In the genomic region with DNA sequence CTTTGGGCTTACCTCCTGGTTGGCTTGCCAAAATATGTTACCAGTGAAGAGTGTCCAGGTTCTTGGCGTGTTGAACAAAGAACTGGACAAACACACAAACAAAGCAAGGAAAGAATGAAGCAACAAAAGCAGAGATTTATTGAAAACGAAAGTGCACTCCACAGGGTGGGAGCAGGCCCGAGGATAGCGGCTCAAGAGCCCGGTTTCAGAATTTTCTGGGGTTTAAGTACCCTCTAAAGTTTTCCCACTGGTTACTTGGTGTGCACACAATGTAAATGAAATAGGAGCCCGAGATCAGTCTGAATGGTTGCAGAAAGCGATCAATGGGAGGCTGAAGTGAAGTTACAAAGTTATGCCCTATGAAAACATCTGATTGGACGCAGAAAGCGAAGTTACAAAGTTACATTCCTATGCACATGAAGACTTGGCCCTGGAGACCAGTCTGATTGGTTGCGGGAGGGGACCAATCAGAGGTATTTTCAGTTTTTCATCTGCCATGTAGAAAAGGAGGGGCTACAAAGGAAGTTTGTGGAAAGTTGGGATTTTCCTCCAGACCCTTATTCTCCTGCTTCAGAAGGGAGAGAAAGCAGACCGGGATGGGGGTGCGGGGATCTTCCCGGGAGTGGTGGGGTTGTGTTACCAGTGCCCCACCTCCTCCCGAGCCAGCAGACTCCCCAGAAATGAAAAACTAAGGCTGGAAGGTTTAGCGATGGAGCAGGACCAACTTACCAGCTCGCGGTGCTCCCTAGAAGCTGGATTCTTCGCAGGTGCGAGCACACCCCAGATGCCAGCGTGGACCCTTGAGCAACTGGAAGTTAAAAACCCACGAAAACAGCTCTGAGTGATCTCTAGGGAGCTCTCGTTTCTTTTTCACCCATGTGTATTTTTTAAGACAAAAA, we compare ENCODE assay signal across 8 cellular contexts. TPM values are rescaled to one million over a fixed set of nuclear protein-coding genes. Genes with fewer than 3 reads are reported as not detected.
DNase-seq lines count a peak whose midpoint lies in the region; ATAC-seq and TF ChIP-seq lines count a peak whose summit lies in the region.

Gene SLFN12 (minus strand): TSS at position 325 of the 899 bp plus-strand sequence. CDS start 9,472 bp downstream, outside the sequence.

- no peaks in the 10 kb centered on the region for H3K27me3 Mint-ChIP-seq in activated CD8-positive, alpha-beta memory T cell treated with anti-CD3 and anti-CD28 coated beads, Interleukin-2, amount 10 ng/mL, durations not matched to agents 7 days and 5 days

- no peak within 1 kb of the TSS for H3K4me3 ChIP-seq in Jurkat, Clone E6-1 (ENCODE audit: low read length)
- H3K4me3 ChIP-seq in epithelial cell of proximal tubule (ENCODE audit: low read depth, low read length): peak within 1 kb of the TSS; percentile 66
- peak within 1 kb of the TSS; percentile 75 to 90 for H3K4me3 ChIP-seq in muscle layer of duodenum (ENCODE audit: low read depth in 1 of 2, low read length in 2 of 2)
- H3K4me3 ChIP-seq in thymus (ENCODE audit: low read length): peak within 1 kb of the TSS; percentile 47

- peak; percentile 74 for DNase-seq in COLO829 (ENCODE audit: low spot score)
- DNase-seq in Jurkat, Clone E6-1 (ENCODE audit: low read depth, low spot score): peak; percentile 22
- peak; percentile 76 for DNase-seq in activated CD8-positive, alpha-beta memory T cell treated with anti-CD3 and anti-CD28 coated beads, Interleukin-2, amount 10 ng/mL, durations not matched to agents 7 days and 5 days
- peak; percentile 84 for DNase-seq in epithelial cell of proximal tubule (ENCODE audit: low read depth)
- DNase-seq in NCI-H1092 (lab: John Stamatoyannopoulos, UW): no peak

- ATAC-seq in GM21529 (IDR thresholded peaks at IDR 0.05; ENCODE audit: unreplicated experiment): peak; percentile 83
- peak; percentile 86 for ATAC-seq in activated CD8-positive, alpha-beta memory T cell treated with anti-CD3 and anti-CD28 coated beads, Interleukin-2, amount 10 ng/mL, durations not matched to agents 7 days and 5 days

- H3K4me1 ChIP-seq in muscle layer of duodenum (ENCODE audit: control insufficient read depth in 1 of 2, insufficient read depth in 2 of 2, low read length in 2 of 2) (peaks cover 7 to 22% of the 10 kb centered on the region in 2 donors), thymus (ENCODE audit: control insufficient read depth, insufficient read depth, low read length) (no peaks in the 10 kb centered on the region)

- H3K9me3 ChIP-seq in muscle layer of duodenum (ENCODE audit: control insufficient read depth in 1 of 2, low read length in 2 of 2): no peaks in the 10 kb centered on the region
- H3K9me3 ChIP-seq in thymus (ENCODE audit: control insufficient read depth): no peaks in the 10 kb centered on the region

- peak within 1 kb of the TSS; percentile 93 for H3K27ac ChIP-seq in muscle layer of duodenum (ENCODE audit: low read length)
- peak within 1 kb of the TSS; percentile 49 for H3K27ac ChIP-seq in thymus (ENCODE audit: low read depth)

- H3K9me3 Mint-ChIP-seq in activated CD8-positive, alpha-beta memory T cell treated with anti-CD3 and anti-CD28 coated beads, Interleukin-2, amount 10 ng/mL, durations not matched to agents 7 days and 5 days (ENCODE audit: low read depth): no peaks in the 10 kb centered on the region

- H3K4me3 Mint-ChIP-seq in activated CD8-positive, alpha-beta memory T cell treated with anti-CD3 and anti-CD28 coated beads, Interleukin-2, amount 10 ng/mL, durations not matched to agents 7 days and 5 days: peak within 1 kb of the TSS; percentile 92

- no peaks in the 10 kb centered on the region for H3K27me3 ChIP-seq in muscle layer of duodenum (ENCODE audit: low read depth, low read length)
- H3K27me3 ChIP-seq in thymus (ENCODE audit: control insufficient read depth, insufficient read depth): no peaks in the 10 kb centered on the region

- peaks cover 29% of the 10 kb centered on the region for H3K36me3 Mint-ChIP-seq in activated CD8-positive, alpha-beta memory T cell treated with anti-CD3 and anti-CD28 coated beads, Interleukin-2, amount 10 ng/mL, durations not matched to agents 7 days and 5 days

- 26% methylated on average over 22 of the region's 22 CpGs for WGBS in thymus

- no peak for TF ChIP-seq CTCF in epithelial cell of proximal tubule (conservative IDR thresholded peaks at IDR 0.05; ENCODE audit: low read depth, low read length)

- peak within 1 kb of the TSS; percentile 89 for H3K27ac Mint-ChIP-seq in activated CD8-positive, alpha-beta memory T cell treated with anti-CD3 and anti-CD28 coated beads, Interleukin-2, amount 10 ng/mL, durations not matched to agents 7 days and 5 days

- CTCF ChIA-PET in activated CD8-positive, alpha-beta memory T cell treated with anti-CD3 and anti-CD28 coated beads, Interleukin-2, amount 10 ng/mL, durations not matched to agents 7 days and 5 days (lab: Charles Lee): interaction anchor here (0.8 to 1.9 kb wide), 9 partner anchors 54 to 262 kb away, joined by 3 to 12 read pairs (median 3); partner anchors contain the start of gene SLFN11

- H3K36me3 ChIP-seq in muscle layer of duodenum (ENCODE audit: control insufficient read depth in 1 of 2, insufficient read depth in 2 of 2, low read length in 2 of 2) (no peaks in the 10 kb centered on the region), thymus (ENCODE audit: control insufficient read depth, insufficient read depth) (no peaks in the 10 kb centered on the region)

- peaks cover 64% of the 10 kb centered on the region for H3K4me1 Mint-ChIP-seq in activated CD8-positive, alpha-beta memory T cell treated with anti-CD3 and anti-CD28 coated beads, Interleukin-2, amount 10 ng/mL, durations not matched to agents 7 days and 5 days

RNA-seq across cellular contexts. Expression of gene SLFN12, which starts in this region (rescaled TPM):
- not detected for polyA plus RNA-seq in Jurkat, Clone E6-1 (2012; ENCODE audit: insufficient read depth, insufficient read length)
- 10 to 100 TPM; 22.6 to 31.6 TPM for total RNA-seq in activated CD8-positive, alpha-beta memory T cell treated with anti-CD3 and anti-CD28 coated beads, Interleukin-2, amount 10 ng/mL, durations not matched to agents 7 days and 5 days
- total RNA-seq in epithelial cell of proximal tubule: 13.3 and 13.7 TPM in 2 replicates
- 3.4 TPM for polyA plus RNA-seq in thymus
